ENCODE assay signal across 14 cellular contexts in genomic region chr11:67375320-67376021, GRCh38. TPM values are rescaled to one million over a fixed set of nuclear protein-coding genes. Genes with fewer than 3 reads are reported as not detected.
A peak's percentile ranks its signal among the peaks of the same experiment; 100 is the strongest.
DNase-seq lines count a peak whose midpoint lies in the region; TF ChIP-seq lines count a peak whose summit lies in the region.
"Had no signal": no experiment of that assay in that cellular context is flagged by ENCODE, and none has a peak within 500 bp of the region (broad histone marks: within the 10 kb centered on the region; RNA-seq: fewer than 3 reads in every experiment).

No MANE protein-coding gene starts in this region.

- H3K27me3 ChIP-seq in GM23248 (replicated peaks; ENCODE audit: insufficient read depth) (no peaks in the 10 kb centered on the region), iPS-15b (ENCODE audit: control insufficient read depth, insufficient read depth, low read length) (peaks cover 38% of the 10 kb centered on the region), smooth muscle cell (ENCODE audit: low read depth) (no peaks in the 10 kb centered on the region), prostate gland (replicated peaks; ENCODE audit: insufficient read depth) (no peaks in the 10 kb centered on the region)

- peaks cover 47% of the 10 kb centered on the region for H3K4me1 ChIP-seq in GM23248 (ENCODE audit: insufficient read depth)
- peaks cover 27% of the 10 kb centered on the region for H3K4me1 ChIP-seq in iPS-15b (ENCODE audit: control insufficient read depth, insufficient read depth, low read length)
- H3K4me1 ChIP-seq in smooth muscle cell (ENCODE audit: low read depth) = peaks cover 41% of the 10 kb centered on the region
- peaks cover 18% of the 10 kb centered on the region for H3K4me1 ChIP-seq in prostate gland (replicated peaks)

- no peaks in the 10 kb centered on the region for H4K20me1 ChIP-seq in GM23248 (ENCODE audit: insufficient read depth)
- H4K20me1 ChIP-seq in smooth muscle cell (ENCODE audit: low read depth) = peaks cover 18% of the 10 kb centered on the region

- H2AFZ ChIP-seq in GM23248 (no peak overlapping the region), smooth muscle cell (ENCODE audit: low read depth) (no peak overlapping the region)

- H3K79me2 ChIP-seq in GM23248 (ENCODE audit: insufficient read depth) (peaks cover 24% of the 10 kb centered on the region), smooth muscle cell (ENCODE audit: low read depth) (peaks cover 3% of the 10 kb centered on the region)

- in situ Hi-C loops in GM23248 (cut with MboI) = no loop called here

- no peak for TF ChIP-seq POLR2A in prostate gland (IDR thresholded peaks at IDR 0.05)

- 66% methylated on average over 9 to 15 of the region's 15 CpGs for WGBS in GM23248 (ENCODE audit: low coverage in 1 of 2, low lambda C conversion rate in 2 of 2, missing lambda C conversion rate in 2 of 2), 2 experiments
- 20% methylated on average over 7 of the region's 15 CpGs for WGBS in smooth muscle cell (ENCODE audit: low lambda C conversion rate)
- 50% methylated on average over 14 of the region's 15 CpGs for WGBS in prostate gland

- no peak overlapping the region for H3K4me3 ChIP-seq in GM23248
- H3K4me3 ChIP-seq in iPS-15b (ENCODE audit: low read depth, low read length) = peak overlapping the region; percentile 49
- no peak overlapping the region for H3K4me3 ChIP-seq in smooth muscle cell
- no peak overlapping the region for H3K4me3 ChIP-seq in prostate gland

- POLR2A ChIA-PET in RWPE1 (lab: Yijun Ruan, JAX; ENCODE audit: low non-redundant PET) = no interaction called here

- TF ChIP-seq CTCF in RWPE1 (conservative IDR thresholded peaks at IDR 0.05; ENCODE audit: low read depth) (no peak), smooth muscle cell (IDR thresholded peaks at IDR 0.05; ENCODE audit: borderline replicate concordance, insufficient read depth, poor library complexity, severe bottlenecking) (no peak), prostate gland (IDR thresholded peaks at IDR 0.05) (no peak)

- CTCF ChIA-PET in RWPE1 (lab: Yijun Ruan, JAX) = interaction anchor here (0.9 to 2.0 kb wide), 3 partner anchors 18 to 26 kb away, joined by 3 to 7 read pairs (median 4); partner anchors contain the start of gene PPP1CA

- H3K27ac ChIP-seq in GM23248 (peak overlapping the region; percentile 98), RWPE1 (peak overlapping the region; percentile 97), smooth muscle cell (ENCODE audit: low read depth) (no peak overlapping the region), prostate gland (no peak overlapping the region)

- H3F3A ChIP-seq in GM23248 (ENCODE audit: insufficient read depth) (no peaks in the 10 kb centered on the region), smooth muscle cell (ENCODE audit: low read depth) (no peaks in the 10 kb centered on the region)

- intact Hi-C loops in prostate gland (cut with DNase I) = loop anchor here (2.0 kb wide), 1 partner anchor 23 kb away; the partner anchor contains the start of gene POLD4

- H3K4me2 ChIP-seq in GM23248 (ENCODE audit: unreplicated experiment) (peak overlapping the region; percentile 16), smooth muscle cell (peak overlapping the region; percentile 44)

- H3K9me3 ChIP-seq in GM23248 (ENCODE audit: low read depth) = no peaks in the 10 kb centered on the region
- no peaks in the 10 kb centered on the region for H3K9me3 ChIP-seq in iPS-15b (ENCODE audit: control insufficient read depth, insufficient read depth, low read length)
- H3K9me3 ChIP-seq in smooth muscle cell (replicated peaks; ENCODE audit: low read depth) = no peaks in the 10 kb centered on the region
- H3K9me3 ChIP-seq in prostate gland = no peaks in the 10 kb centered on the region

- no peaks in the 10 kb centered on the region for H3K9me2 ChIP-seq in GM23248 (ENCODE audit: insufficient read depth)

- H3K36me3 ChIP-seq in GM23248 (ENCODE audit: low read depth) (no peaks in the 10 kb centered on the region), iPS-15b (ENCODE audit: control insufficient read depth, insufficient read depth, low read length) (no peaks in the 10 kb centered on the region), smooth muscle cell (ENCODE audit: low read depth) (no peaks in the 10 kb centered on the region), prostate gland (no peaks in the 10 kb centered on the region)

- DNase-seq in GM23248 (no peak), RWPE1 (ENCODE audit: low spot score) (no peak), smooth muscle cell (lab: John Stamatoyannopoulos, UW; ENCODE audit: unreplicated experiment) (no peak), NCI-H187 treated with DMSO at 0.1 percent for 48 hours (lab: John Stamatoyannopoulos, UW) (no peak), prostate gland (ENCODE audit: low spot score) (no peak), NOMO-1 (lab: John Stamatoyannopoulos, UW; ENCODE audit: unreplicated experiment in 2 of 2) (no peak), NAMALWA (ENCODE audit: low spot score) (no peak)
- DNase-seq: amniotic stem cell; effector CD8-positive, alpha-beta T cell; head of caudate nucleus; NCI-H1105; NCI-H526 treated with DMSO at 0.1 percent for 48 hours; SIG-M5 had no signal

- H3K9ac ChIP-seq in GM23248 (0 out of 2 replicates have a peak overlapping the region, but pooled peaks have one; percentile 100), iPS-15b (ENCODE audit: low read depth, low read length) (no peak overlapping the region), smooth muscle cell (ENCODE audit: low read depth) (no peak overlapping the region)

RNA-seq across cellular contexts. Expression of gene CLCF1, which starts 2.1 kb away (rescaled TPM):
- 33.0 and 39.1 TPM in 2 replicates for total RNA-seq in GM23248 (2014; rRNA removed; shearing (Covaris generic))
- 20.0 and 21.1 TPM in 2 replicates for polyA plus RNA-seq in GM23248 (2016; fragmentation: Nextera tagmentation; extraction: Ambion mirVana)
- 7.3 and 12.2 TPM in 2 replicates for total RNA-seq in smooth muscle cell
- polyA plus RNA-seq in smooth muscle cell = 4.6 and 6.2 TPM in 2 replicates
- 1 to 10 TPM; 2.5 to 2.6 TPM for total RNA-seq in prostate gland

RNA-seq across cellular contexts. Expression of gene RAD9A, which starts 16.3 kb away (rescaled TPM):
- total RNA-seq in GM23248 (2014; rRNA removed; shearing (Covaris generic)) = 0.51 and 4.6 TPM in 2 replicates
- polyA plus RNA-seq in GM23248 (2016; fragmentation: Nextera tagmentation; extraction: Ambion mirVana) = 3.9 and 5.7 TPM in 2 replicates
- 17.3 and 19.5 TPM in 2 replicates for total RNA-seq in smooth muscle cell
- polyA plus RNA-seq in smooth muscle cell = 20.3 and 21.4 TPM in 2 replicates
- total RNA-seq in prostate gland = 10 to 100 TPM; 30.2 to 49.4 TPM

RNA-seq across cellular contexts. Expression of gene POLD4, which starts 22.1 kb away (rescaled TPM):
- total RNA-seq in GM23248 (2014; rRNA removed; shearing (Covaris generic)) = 86.6 and 109 TPM in 2 replicates
- polyA plus RNA-seq in GM23248 (2016; fragmentation: Nextera tagmentation; extraction: Ambion mirVana) (121 and 136 TPM in 2 replicates), smooth muscle cell (113 and 133 TPM in 2 replicates)
- total RNA-seq in smooth muscle cell (61.4 and 78.0 TPM in 2 replicates), prostate gland (100 to 1,000 TPM in 1 of 2 donors, 10 to 100 TPM in 1; 95.1 to 145 TPM)

RNA-seq across cellular contexts. Expression of gene PPP1CA, which starts 26.2 kb away (rescaled TPM):
- 140 and 172 TPM in 2 replicates for total RNA-seq in GM23248 (2014; rRNA removed; shearing (Covaris generic))
- polyA plus RNA-seq in GM23248 (2016; fragmentation: Nextera tagmentation; extraction: Ambion mirVana) (207 and 222 TPM in 2 replicates), smooth muscle cell (210 and 220 TPM in 2 replicates)
- total RNA-seq in smooth muscle cell (99.3 and 123 TPM in 2 replicates), prostate gland (100 to 1,000 TPM; 168 to 215 TPM)

RNA-seq across cellular contexts. Expression of gene TBC1D10C, which starts 28.4 kb away (rescaled TPM):
- not detected in 2 replicates for total RNA-seq in GM23248 (2014; rRNA removed; shearing (Covaris generic))
- polyA plus RNA-seq in GM23248 (2016; fragmentation: Nextera tagmentation; extraction: Ambion mirVana) = 0.25 TPM in 1 of 2 replicates, not detected in the other
- not detected in 2 replicates for total RNA-seq in smooth muscle cell
- polyA plus RNA-seq in smooth muscle cell = 0.32 TPM in 1 of 2 replicates, not detected in the other
- 1 to 10 TPM; 3.7 to 6.5 TPM for total RNA-seq in prostate gland

Comparison
In these comparisons a context has a peak if more than half of its experiments do, and no peak if none do; other contexts are left out.
1. H3K27ac ChIP-seq: peak in GM23248 (single experiment) and RWPE1 (single experiment); none in smooth muscle cell (single experiment) and prostate gland (0 of 2).